Comparison of ENCODE assay signal across 9 cellular contexts in genomic region chr11:64762277-64762915, GRCh38. TPM values are rescaled to one million over a fixed set of nuclear protein-coding genes. Genes with fewer than 3 reads are reported as not detected.
DNase-seq lines count a peak whose midpoint lies in the region; ATAC-seq and TF ChIP-seq lines count a peak whose summit lies in the region.
"Had no signal": no experiment of that assay in that cellular context is flagged by ENCODE, and none has a peak within 500 bp of the region (broad histone marks: within the 10 kb centered on the region; RNA-seq: fewer than 3 reads in every experiment).

No MANE protein-coding gene starts in this region.

- H3K27me3 ChIP-seq in CD4-positive, CD25-positive, alpha-beta regulatory T cell (ENCODE audit: control insufficient read depth, insufficient read depth, low read length) = no peaks in the 10 kb centered on the region
- no peaks in the 10 kb centered on the region for H3K27me3 ChIP-seq in HUES6 (ENCODE audit: control insufficient read depth, insufficient read depth, low read length)

- H3K27ac Mint-ChIP-seq in CD4-positive, CD25-positive, alpha-beta regulatory T cell = peak overlapping the region; percentile 90 to 97 (median 96)
- H3K27ac Mint-ChIP-seq in natural killer cell = peak overlapping the region; percentile 95 to 96

- H3K4me3 Mint-ChIP-seq in CD4-positive, CD25-positive, alpha-beta regulatory T cell = peak overlapping the region; percentile 86 to 87 (median 86)
- peak overlapping the region; percentile 83 for H3K4me3 Mint-ChIP-seq in natural killer cell

- H3K36me3 ChIP-seq in CD4-positive, CD25-positive, alpha-beta regulatory T cell (ENCODE audit: control insufficient read depth, insufficient read depth, low read length) = peaks cover 40% of the 10 kb centered on the region
- peaks cover 40% of the 10 kb centered on the region for H3K36me3 ChIP-seq in HUES6 (ENCODE audit: control insufficient read depth, insufficient read depth, low read length)

- H3K9ac ChIP-seq in HUES6 (ENCODE audit: low read length) = peak overlapping the region; percentile 60

- H3K36me3 Mint-ChIP-seq in CD4-positive, CD25-positive, alpha-beta regulatory T cell = peaks cover 33% of the 10 kb centered on the region
- peaks cover 12% of the 10 kb centered on the region for H3K36me3 Mint-ChIP-seq in natural killer cell

- peak in 1 of 3 donors; percentile 36 for DNase-seq in CD4-positive, CD25-positive, alpha-beta regulatory T cell
- peak; percentile 61 for DNase-seq in cerebellar cortex (ENCODE audit: low spot score)
- DNase-seq in natural killer cell = no peak
- no peak for DNase-seq in SKM-1 treated with dmso at 0.1 percent for 144 hours (lab: John Stamatoyannopoulos, UW; ENCODE audit: unreplicated experiment)
- no peak for DNase-seq in stimulated activated CD8-positive, alpha-beta memory T cell treated with anti-CD3 and anti-CD28 coated beads, Interleukin-4, amount 100 ng/mL, for 48 hours
- DNase-seq: SHP77 treated with DMSO at 0.1 percent for 48 hours had no signal

- peaks cover 0 to 2% (median 0%) of the 10 kb centered on the region in 7 donors for H3K9me3 Mint-ChIP-seq in CD4-positive, CD25-positive, alpha-beta regulatory T cell
- H3K9me3 Mint-ChIP-seq in natural killer cell = no peaks in the 10 kb centered on the region

- peaks cover 26 to 88% (median 44%) of the 10 kb centered on the region in 4 donors for H3K4me1 Mint-ChIP-seq in CD4-positive, CD25-positive, alpha-beta regulatory T cell
- H3K4me1 Mint-ChIP-seq in natural killer cell = peaks cover 73 to 83% of the 10 kb centered on the region in 2 donors

- TF ChIP-seq CTCF in natural killer cell (IDR thresholded peaks at IDR 0.05) = no peak

- peaks cover 12% of the 10 kb centered on the region for H3K27me3 Mint-ChIP-seq in CD4-positive, CD25-positive, alpha-beta regulatory T cell
- H3K27me3 Mint-ChIP-seq in natural killer cell (ENCODE audit: low read depth in 2 of 2) = no peaks in the 10 kb centered on the region

- intact Hi-C loops in natural killer cell (cut with micrococcal nuclease) = no loop called here

- peaks cover 84% of the 10 kb centered on the region for H3K4me1 ChIP-seq in CD4-positive, CD25-positive, alpha-beta regulatory T cell (ENCODE audit: control insufficient read depth, insufficient read depth, low read length, poor library complexity, severe bottlenecking)
- peaks cover 70% of the 10 kb centered on the region for H3K4me1 ChIP-seq in HUES6 (ENCODE audit: control insufficient read depth, insufficient read depth, low read length)

- ATAC-seq in CD4-positive, CD25-positive, alpha-beta regulatory T cell (ENCODE audit: low read depth in 2 of 2) = peak in 1 of 2 donors; percentile 4
- ATAC-seq in natural killer cell (peak in 2 of 3 donors; percentile 21 to 28), GM21447 (IDR thresholded peaks at IDR 0.05; ENCODE audit: unreplicated experiment) (no peak), GM21529 (IDR thresholded peaks at IDR 0.05; ENCODE audit: unreplicated experiment) (no peak)

- H3K9me3 ChIP-seq in CD4-positive, CD25-positive, alpha-beta regulatory T cell (ENCODE audit: control insufficient read depth in 2 of 2, low read length in 2 of 2) = no peaks in the 10 kb centered on the region
- H3K9me3 ChIP-seq in HUES6 (ENCODE audit: control insufficient read depth, insufficient read depth, low read depth, low read length) = no peaks in the 10 kb centered on the region

- H3K4me3 ChIP-seq in CD4-positive, CD25-positive, alpha-beta regulatory T cell (ENCODE audit: low read depth, low read length) = peak overlapping the region; percentile 7
- no peak overlapping the region; the same call in 1 of the 2 replicates for H3K4me3 ChIP-seq in HUES6 (ENCODE audit: low read depth, low read length)

- H3K27ac ChIP-seq in CD4-positive, CD25-positive, alpha-beta regulatory T cell (ENCODE audit: insufficient read depth, low read length, poor library complexity, severe bottlenecking) = peak overlapping the region; percentile 72
- H3K27ac ChIP-seq in HUES6 (ENCODE audit: low read depth, low read length) = peak overlapping the region; percentile 83

RNA-seq across cellular contexts. Expression of gene PYGM, which starts 2.6 kb away (rescaled TPM):
- 10.9 TPM for total RNA-seq in CD4-positive, CD25-positive, alpha-beta regulatory T cell
- under 1 TPM in 2 of 4 donors, not detected in 2; 0.17 to 0.43 TPM for polyA plus RNA-seq in CD4-positive, CD25-positive, alpha-beta regulatory T cell
- 1 to 10 TPM; 4.1 to 8.4 (median 6.1) TPM for total RNA-seq in natural killer cell

RNA-seq across cellular contexts. Expression of gene SF1, which starts 15.9 kb away (rescaled TPM):
- total RNA-seq in CD4-positive, CD25-positive, alpha-beta regulatory T cell = 1,361 TPM
- polyA plus RNA-seq in CD4-positive, CD25-positive, alpha-beta regulatory T cell = 100 to 1,000 TPM in 1 of 4 donors, 10 to 100 TPM in 3; 75.0 to 100 (median 89.3) TPM
- 100 to 1,000 TPM; 841 to 864 (median 845) TPM for total RNA-seq in natural killer cell

RNA-seq across cellular contexts. Expression of gene RASGRP2, which starts 18.5 kb away (rescaled TPM):
- total RNA-seq in CD4-positive, CD25-positive, alpha-beta regulatory T cell = 570 TPM
- 100 to 1,000 TPM; 140 to 170 (median 157) TPM for polyA plus RNA-seq in CD4-positive, CD25-positive, alpha-beta regulatory T cell
- 100 to 1,000 TPM; 371 to 417 (median 394) TPM for total RNA-seq in natural killer cell

RNA-seq across cellular contexts. Expression of gene NRXN2, which starts 39.4 kb away (rescaled TPM):
- total RNA-seq in CD4-positive, CD25-positive, alpha-beta regulatory T cell = 0.42 TPM
- polyA plus RNA-seq in CD4-positive, CD25-positive, alpha-beta regulatory T cell = not detected
- total RNA-seq in natural killer cell = 1 to 10 TPM; 2.9 to 9.6 (median 7.7) TPM

RNA-seq across cellular contexts. Expression of gene MAP4K2, which starts 40.6 kb away (rescaled TPM):
- total RNA-seq in CD4-positive, CD25-positive, alpha-beta regulatory T cell = 85.0 TPM
- 10 to 100 TPM; 31.5 to 39.5 (median 34.8) TPM for polyA plus RNA-seq in CD4-positive, CD25-positive, alpha-beta regulatory T cell
- total RNA-seq in natural killer cell = 10 to 100 TPM; 38.3 to 40.6 (median 38.7) TPM

Comparison
In these comparisons a context has a peak if more than half of its experiments do, and no peak if none do; other contexts are left out.
1. ATAC-seq: peak in natural killer cell (2 of 3); none in GM21447 (single experiment) and GM21529 (single experiment).